In the genomic region with DNA sequence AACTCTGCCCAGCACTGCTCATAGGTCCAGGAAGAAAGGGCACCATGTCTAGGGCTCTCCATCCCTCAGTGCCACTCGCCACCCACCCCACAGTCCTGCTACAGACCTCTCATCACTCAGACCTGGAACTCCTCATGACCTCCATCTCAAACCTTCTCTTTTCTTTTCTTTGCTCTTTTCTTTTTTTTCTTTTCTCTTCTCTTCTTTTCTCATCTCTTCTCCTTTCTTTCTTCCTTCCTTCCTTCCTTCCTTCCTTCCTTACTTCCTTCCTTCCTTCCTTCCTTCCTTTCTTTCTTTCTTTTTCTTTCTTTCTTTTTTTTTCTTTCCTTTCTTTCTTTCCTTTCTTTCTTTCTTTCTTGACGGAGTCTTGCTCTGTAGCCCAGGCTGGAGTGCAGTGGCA, we compare ENCODE assay signal across 27 cellular contexts.
"Had no signal": no experiment of that assay in that cellular context is flagged by ENCODE, and none has a peak within 500 bp of the region (broad histone marks: within the 10 kb centered on the region; RNA-seq: fewer than 3 reads in every experiment).

No MANE protein-coding gene starts in this region.

- H3K27ac Mint-ChIP-seq: activated CD4-positive, alpha-beta T cell treated with anti-CD3 and anti-CD28 coated beads for 36 hours; activated CD8-positive, alpha-beta T cell treated with anti-CD3 and anti-CD28 coated beads for 36 hours; activated naive CD8-positive, alpha-beta T cell; activated T-helper 17 cell treated with anti-CD3 and anti-CD28 coated beads, Interleukin-2, amount 50 U/mL, for 72 hours; endodermal cell had no signal

- H3K36me3 ChIP-seq: brain microvascular endothelial cell, WERI-Rb-1 had no signal

- H3K4me3 ChIP-seq: coronary artery, dorsolateral prefrontal cortex had no signal

- DNase-seq: activated CD4-positive, alpha-beta T cell treated with anti-CD3 and anti-CD28 coated beads for 36 hours; activated CD4-positive, alpha-beta T cell treated with anti-CD3 and anti-CD28 coated beads, Interleukin-2, amount 50 U/mL, for 1 hour; activated CD4-positive, alpha-beta T cell treated with anti-CD3 and anti-CD28 coated beads, Interleukin-2, amount 50 U/mL, for 48 hours; activated CD4-positive, CD25-positive, alpha-beta regulatory T cell; activated CD4-positive, CD25-positive, alpha-beta regulatory T cell treated with anti-CD3 and anti-CD28 coated beads, Interleukin-2, amount 50 U/mL, for 72 hours; activated CD8-positive, alpha-beta memory T cell treated with anti-CD3 and anti-CD28 coated beads for 24 hours; activated CD8-positive, alpha-beta T cell treated with anti-CD3 and anti-CD28 coated beads for 36 hours; activated effector memory CD4-positive, alpha-beta T cell treated with Interleukin-2 at 50 U/mL for 16 hours; activated gamma-delta T cell treated with Interleukin-2 at 50 U/mL for 16 hours; activated naive CD4-positive, alpha-beta T cell treated with anti-CD3 and anti-CD28 coated beads, Interleukin-2, amount 50 U/mL, for 16 hours; activated naive CD4-positive, alpha-beta T cell treated with Interleukin-2 at 50 U/mL for 16 hours; activated T-cell treated with anti-CD3 and anti-CD28 coated beads, Interleukin-2, amount 50 U/mL, for 4 hours; amniotic stem cell; anterior cingulate cortex; brain microvascular endothelial cell; dorsolateral prefrontal cortex; effector memory CD4-positive, alpha-beta T cell; endodermal cell; foreskin fibroblast; T1000; WERI-Rb-1 had no signal

- H3K9me3 Mint-ChIP-seq: activated CD8-positive, alpha-beta T cell treated with anti-CD3 and anti-CD28 coated beads for 36 hours; activated T-cell treated with anti-CD3 and anti-CD28 coated beads, Interleukin-2, amount 50 U/mL, for 4 hours; central memory CD8-positive, alpha-beta T cell; dendritic cell treated with granulocyte-macrophage colony-stimulating factor and Interleukin-4, amounts not matched to agents 40 ng/mL and 50 ng/mL, for 4 days had no signal

- H3K4me3 Mint-ChIP-seq: activated CD4-positive, alpha-beta T cell treated with anti-CD3 and anti-CD28 coated beads for 36 hours; activated CD8-positive, alpha-beta T cell treated with anti-CD3 and anti-CD28 coated beads for 36 hours; activated naive CD8-positive, alpha-beta T cell; activated T-cell treated with anti-CD3 and anti-CD28 coated beads, Interleukin-2, amount 50 U/mL, for 4 hours; activated T-helper 17 cell treated with anti-CD3 and anti-CD28 coated beads, Interleukin-2, amount 50 U/mL, for 72 hours; central memory CD8-positive, alpha-beta T cell; dendritic cell treated with granulocyte-macrophage colony-stimulating factor and Interleukin-4, amounts not matched to agents 40 ng/mL and 50 ng/mL, for 4 days; endodermal cell had no signal

- H3K27ac ChIP-seq: brain microvascular endothelial cell, coronary artery, dorsolateral prefrontal cortex, WERI-Rb-1 had no signal

- H3K27me3 Mint-ChIP-seq: activated CD4-positive, alpha-beta T cell treated with anti-CD3 and anti-CD28 coated beads for 36 hours; activated CD8-positive, alpha-beta T cell treated with anti-CD3 and anti-CD28 coated beads for 36 hours; activated naive CD8-positive, alpha-beta T cell; activated T-helper 17 cell treated with anti-CD3 and anti-CD28 coated beads, Interleukin-2, amount 50 U/mL, for 72 hours; central memory CD8-positive, alpha-beta T cell had no signal

- ATAC-seq: activated CD4-positive, alpha-beta T cell treated with anti-CD3 and anti-CD28 coated beads for 36 hours; activated CD8-positive, alpha-beta T cell treated with anti-CD3 and anti-CD28 coated beads for 36 hours; activated T-cell treated with anti-CD3 and anti-CD28 coated beads, Interleukin-2, amount 50 U/mL, for 4 hours; activated T-helper 17 cell treated with anti-CD3 and anti-CD28 coated beads, Interleukin-2, amount 50 U/mL, for 72 hours; esophagus mucosa had no signal

- H3K36me3 Mint-ChIP-seq: activated naive CD8-positive, alpha-beta T cell had no signal
